ENCODE assay signal across 28 cellular contexts in the genomic region with DNA sequence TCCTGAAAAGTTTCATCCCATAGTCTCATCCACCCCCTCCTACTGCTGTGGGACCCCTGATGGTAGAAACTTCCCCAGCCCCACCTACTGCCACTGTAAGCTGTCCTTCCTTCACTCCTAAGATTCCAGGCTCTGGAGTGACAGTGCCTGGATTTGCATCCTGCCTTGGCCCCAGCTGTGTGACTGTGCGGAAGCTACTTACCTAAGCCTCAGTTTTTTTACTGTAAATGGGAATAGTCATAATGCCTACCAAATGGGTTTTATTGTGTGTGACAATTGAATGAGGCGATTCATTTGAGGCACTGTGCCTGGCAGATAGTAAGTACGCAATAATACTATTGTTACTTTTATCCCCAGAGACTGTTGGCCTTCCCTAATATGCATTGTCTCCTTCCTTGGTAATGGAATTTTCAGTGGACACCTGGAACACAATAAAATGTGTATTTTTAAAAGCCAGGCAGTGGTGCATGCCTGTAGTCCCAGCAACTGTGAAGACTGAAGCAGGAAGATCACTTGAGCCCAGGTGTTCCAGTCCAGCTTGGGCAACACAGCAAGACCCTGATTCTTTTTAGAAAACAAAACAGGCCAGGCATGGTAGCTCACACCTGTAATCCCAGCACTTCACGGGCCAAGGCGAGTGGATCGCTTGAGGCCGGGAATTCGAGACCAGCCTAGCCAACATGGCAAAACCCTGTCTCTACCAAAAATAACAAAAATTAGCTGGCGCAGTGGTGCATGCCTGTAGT.
DNase-seq lines count a peak whose midpoint lies in the region; ATAC-seq and TF ChIP-seq lines count a peak whose summit lies in the region.
"Had no signal": no experiment of that assay in that cellular context is flagged by ENCODE, and none has a peak within 500 bp of the region (broad histone marks: within the 10 kb centered on the region; RNA-seq: fewer than 3 reads in every experiment).

No MANE protein-coding gene starts in this region.

- peak; percentile 5 for DNase-seq in COLO829 (ENCODE audit: low spot score)
- peak; percentile 71 for DNase-seq in medulla oblongata (ENCODE audit: extremely low spot score)
- no peak for DNase-seq in stimulated activated naive B cell treated with anti-CD40 and anti-IgM and Interleukin-4, amounts not matched to agents 10 μg/mL and 1 μg/mL and 100 μg/mL, for 72 hours
- no peak for DNase-seq in iPS-NIHi7 (ENCODE audit: extremely low spot score)
- no peak for DNase-seq in NCI-H2196 (lab: John Stamatoyannopoulos, UW; ENCODE audit: unreplicated experiment)
- DNase-seq in GM10248 (ENCODE audit: extremely low spot score) = no peak
- DNase-seq: activated CD4-positive, alpha-beta memory T cell treated with anti-CD3 and anti-CD28 coated beads for 36 hours; activated CD4-positive, CD25-positive, alpha-beta regulatory T cell treated with anti-CD3 and anti-CD28 coated beads, Interleukin-2, amount 50 U/mL, for 72 hours; activated naive CD4-positive, alpha-beta T cell; adrenal gland; brain microvascular endothelial cell; colonic mucosa; effector memory CD4-positive, alpha-beta T cell; erythroblast; glutamatergic neuron; HCEC 1CT; left ventricle myocardium superior; MV-4-11; naive thymus-derived CD4-positive, alpha-beta T cell; NCI-H1436; NCI-H446; NCI-H82; occipital lobe; SHP77 treated with DMSO at 0.1 percent for 48 hours; small intestine; stimulated activated naive CD8-positive, alpha-beta T cell treated with anti-CD3 and anti-CD28 coated beads, Interleukin-15, Interleukin-2, amounts not matched to agents 100 U/mL and 50 U/mL, for 24 hours; tibial artery had no signal

- POLR2A ChIA-PET in GM10248 (lab: Yijun Ruan, JAX) = no interaction called here

- H3K9me3 Mint-ChIP-seq in stimulated activated naive B cell treated with anti-CD40 and anti-IgM and Interleukin-4, amounts not matched to agents 10 μg/mL and 1 μg/mL and 100 μg/mL, for 72 hours = no peaks in the 10 kb centered on the region
- H3K9me3 Mint-ChIP-seq: activated CD4-positive, alpha-beta memory T cell treated with anti-CD3 and anti-CD28 coated beads for 36 hours; naive thymus-derived CD4-positive, alpha-beta T cell had no signal

- H3K4me1 Mint-ChIP-seq in stimulated activated naive B cell treated with anti-CD40 and anti-IgM and Interleukin-4, amounts not matched to agents 10 μg/mL and 1 μg/mL and 100 μg/mL, for 72 hours = peaks cover 23 to 54% of the 10 kb centered on the region in 2 donors

- H3K27me3 Mint-ChIP-seq in stimulated activated naive B cell treated with anti-CD40 and anti-IgM and Interleukin-4, amounts not matched to agents 10 μg/mL and 1 μg/mL and 100 μg/mL, for 72 hours = no peaks in the 10 kb centered on the region
- H3K27me3 Mint-ChIP-seq: activated CD4-positive, alpha-beta memory T cell treated with anti-CD3 and anti-CD28 coated beads for 36 hours; naive thymus-derived CD4-positive, alpha-beta T cell had no signal

- H3K27ac Mint-ChIP-seq in stimulated activated naive B cell treated with anti-CD40 and anti-IgM and Interleukin-4, amounts not matched to agents 10 μg/mL and 1 μg/mL and 100 μg/mL, for 72 hours = peak overlapping the region; percentile 31
- H3K27ac Mint-ChIP-seq: activated CD4-positive, alpha-beta memory T cell treated with anti-CD3 and anti-CD28 coated beads for 36 hours had no signal

- CTCF ChIA-PET in GM10248 (lab: Yijun Ruan, JAX) = no interaction called here

- H3K4me3 Mint-ChIP-seq in stimulated activated naive B cell treated with anti-CD40 and anti-IgM and Interleukin-4, amounts not matched to agents 10 μg/mL and 1 μg/mL and 100 μg/mL, for 72 hours = no peak overlapping the region
- H3K4me3 Mint-ChIP-seq: activated CD4-positive, alpha-beta memory T cell treated with anti-CD3 and anti-CD28 coated beads for 36 hours; naive thymus-derived CD4-positive, alpha-beta T cell had no signal

- ATAC-seq in stimulated activated naive B cell treated with anti-CD40 and anti-IgM and Interleukin-4, amounts not matched to agents 10 μg/mL and 1 μg/mL and 100 μg/mL, for 72 hours (replicated peaks) = no peak
- ATAC-seq: left ventricle myocardium superior; naive thymus-derived CD4-positive, alpha-beta T cell; stimulated activated naive CD8-positive, alpha-beta T cell treated with anti-CD3 and anti-CD28 coated beads, Interleukin-15, Interleukin-2, amounts not matched to agents 100 U/mL and 50 U/mL, for 24 hours had no signal

- H3K27ac ChIP-seq in angular gyrus (ENCODE audit: low read depth, low read length) = peak overlapping the region; percentile 81
- H3K27ac ChIP-seq: adrenal gland, brain microvascular endothelial cell, colonic mucosa, tibial artery had no signal

- TF ChIP-seq CTCF in GM10248 (IDR thresholded peaks at IDR 0.05; ENCODE audit: control extremely low read depth, extremely low read depth, low read depth, missing control alignments) = no peak

- H3K36me3 Mint-ChIP-seq in stimulated activated naive B cell treated with anti-CD40 and anti-IgM and Interleukin-4, amounts not matched to agents 10 μg/mL and 1 μg/mL and 100 μg/mL, for 72 hours = peaks cover 12 to 23% of the 10 kb centered on the region in 2 donors

Comparison
In these comparisons a context has a peak if more than half of its experiments do, and no peak if none do; other contexts are left out.
1. DNase-seq: peak in COLO829 (single experiment) and medulla oblongata (single experiment); none in stimulated activated naive B cell treated with anti-CD40 and anti-IgM and Interleukin-4, amounts not matched to agents 10 μg/mL and 1 μg/mL and 100 μg/mL, for 72 hours (single experiment), iPS-NIHi7 (single experiment), NCI-H2196 (single experiment) and GM10248 (single experiment).